16 cellular contexts compared by ENCODE assay signal in the genomic region with DNA sequence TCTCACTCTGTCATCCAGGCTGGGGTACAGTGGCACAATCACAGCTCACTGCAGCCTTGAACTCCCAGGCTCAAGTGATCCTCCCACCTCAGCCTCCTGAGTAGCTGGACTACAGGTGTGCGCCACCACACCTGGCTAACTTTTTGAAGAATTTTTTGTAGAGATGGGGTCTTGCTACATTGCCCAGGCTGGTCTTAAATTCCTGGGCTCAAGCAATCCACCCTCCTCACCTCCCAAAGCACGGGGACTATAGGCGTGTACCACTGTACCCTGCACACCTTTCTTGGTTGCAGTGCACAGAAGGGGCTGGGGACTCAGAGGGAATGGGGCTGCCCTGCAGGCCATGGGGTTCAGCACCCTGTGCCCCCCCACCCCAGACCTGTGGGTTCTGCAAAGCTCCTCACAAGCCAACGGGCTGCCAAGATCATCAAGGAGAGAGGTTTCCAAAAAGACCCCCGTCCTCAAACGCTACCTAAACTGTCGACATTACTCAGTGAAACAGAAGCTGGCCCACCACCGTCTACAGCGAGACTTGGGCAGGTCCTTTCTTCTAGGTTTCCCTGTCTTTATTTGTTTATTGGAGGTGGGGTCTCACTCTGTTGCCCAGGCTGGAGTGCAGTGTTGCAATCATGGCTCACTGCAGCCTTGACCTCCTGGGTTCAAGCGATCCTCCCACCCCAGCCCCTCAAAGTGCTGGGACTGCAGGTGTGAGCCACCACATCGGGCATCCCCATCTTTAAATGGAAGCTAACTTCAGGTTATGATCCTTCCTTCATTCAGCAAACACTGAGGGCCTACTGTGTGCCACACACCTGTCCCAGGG. TPM values are rescaled to one million over a fixed set of nuclear protein-coding genes. Genes with fewer than 3 reads are reported as not detected.
DNase-seq lines count a peak whose midpoint lies in the region; ATAC-seq, FAIRE-seq and TF ChIP-seq lines count a peak whose summit lies in the region.
"Had no signal": no experiment of that assay in that cellular context is flagged by ENCODE, and none has a peak within 500 bp of the region (broad histone marks: within the 10 kb centered on the region; RNA-seq: fewer than 3 reads in every experiment).

No MANE protein-coding gene starts in this region.

- no peaks in the 10 kb centered on the region for H3K79me1 ChIP-seq in neuronal stem cell (ENCODE audit: low read depth, low read length)

- H3K9me2 ChIP-seq in PC-9 (ENCODE audit: insufficient read depth): no peaks in the 10 kb centered on the region

- CTCF ChIA-PET in HepG2 (lab: Yijun Ruan, JAX; ENCODE audit: low intra/inter-chr PET ratio, low total read pairs) (no interaction called here), K562 (lab: Yijun Ruan, JAX; ENCODE audit: low intra/inter-chr PET ratio) (no interaction called here), PC-9 (lab: Charles Lee) (no interaction called here)

- 50% methylated on average over 7 of the region's 11 CpGs for WGBS in HepG2 (ENCODE audit: low lambda C conversion rate)
- 81% methylated on average over 8 of the region's 11 CpGs for WGBS in right lobe of liver (ENCODE audit: insufficient coverage, low coverage, low lambda C conversion rate, missing lambda C conversion rate)
- 44% methylated on average over 11 of the region's 11 CpGs for WGBS in K562 (ENCODE audit: insufficient coverage, low coverage, missing lambda C conversion rate)
- no CpG with 5 or more reads among the region's 11 CpGs for WGBS in neuronal stem cell (ENCODE audit: extremely low coverage in 2 of 2, insufficient read length in 2 of 2, insufficient replicate concordance in 1 of 2), 2 donors

- H3K36me3 ChIP-seq in HepG2 (replicated peaks in 1 of 2; ENCODE audit: control insufficient read depth in 1 of 2, insufficient read depth in 2 of 2, low read length in 2 of 2) (no peaks in the 10 kb centered on the region), right lobe of liver (no peaks in the 10 kb centered on the region), K562 (ENCODE audit: control insufficient read depth, insufficient read depth, low read length) (no peaks in the 10 kb centered on the region), neuronal stem cell (replicated peaks in 1 of 2; ENCODE audit: control insufficient read depth in 2 of 2, insufficient read depth in 2 of 2, low read length in 2 of 2) (no peaks in the 10 kb centered on the region), PC-9 (ENCODE audit: low read depth) (no peaks in the 10 kb centered on the region), SJCRH30 (no peaks in the 10 kb centered on the region)

- no peak overlapping the region for H3K18ac ChIP-seq in neuronal stem cell (ENCODE audit: low read length)

- H4K20me1 ChIP-seq in HepG2 (ENCODE audit: insufficient read depth, low read length): no peaks in the 10 kb centered on the region
- 0 out of 2 replicates have a peak, but pooled peaks cover 3% of the 10 kb centered on the region for H4K20me1 ChIP-seq in K562 (replicated peaks; ENCODE audit: control insufficient read depth, insufficient read depth, low read length)
- no peaks in the 10 kb centered on the region for H4K20me1 ChIP-seq in PC-9 (ENCODE audit: insufficient read depth)

- no peak overlapping the region for H3K9ac ChIP-seq in HepG2 (ENCODE audit: insufficient read depth, low read depth, low read length)
- no peak overlapping the region for H3K9ac ChIP-seq in K562 (ENCODE audit: insufficient read depth in 1 of 2, low read depth in 2 of 2, low read length in 2 of 2)
- H3K9ac ChIP-seq in neuronal stem cell (ENCODE audit: low read depth, low read length, poor library complexity): no peak overlapping the region

- H3K4me1 ChIP-seq in HepG2 (ENCODE audit: insufficient read depth, low read length): peaks cover 39% of the 10 kb centered on the region
- no peaks in the 10 kb centered on the region for H3K4me1 ChIP-seq in right lobe of liver
- H3K4me1 ChIP-seq in K562 (replicated peaks in 1 of 2; ENCODE audit: control insufficient read depth in 2 of 2, insufficient read depth in 2 of 2, low read length in 2 of 2): peaks cover 16 to 60% of the 10 kb centered on the region in 2 experiments; a peak in 4 of 5 replicates
- peaks cover 6 to 19% of the 10 kb centered on the region in 2 donors for H3K4me1 ChIP-seq in neuronal stem cell (ENCODE audit: control insufficient read depth in 2 of 2, insufficient read depth in 1 of 2, low read depth in 1 of 2, low read length in 2 of 2)
- H3K4me1 ChIP-seq in PC-9 (replicated peaks; ENCODE audit: insufficient read depth): no peaks in the 10 kb centered on the region
- peaks cover 10% of the 10 kb centered on the region; the same call in 1 of the 2 replicates for H3K4me1 ChIP-seq in SJCRH30
- H3K4me1 ChIP-seq: Caco-2 had no signal

- ATAC-seq in HepG2 (no peak), right lobe of liver (no peak), K562 (no peak)

- no peak overlapping the region for H2BK5ac ChIP-seq in neuronal stem cell (ENCODE audit: low read length)

- POLR2A ChIA-PET in HepG2 (lab: Yijun Ruan, JAX): no interaction called here
- POLR2A ChIA-PET in K562 (lab: Yijun Ruan, JAX): no interaction called here
- POLR2A ChIA-PET in PC-9 (lab: Charles Lee; ENCODE audit: unreplicated experiment): no interaction called here

- peak overlapping the region; percentile 41 for H2BK12ac ChIP-seq in neuronal stem cell (ENCODE audit: low read length)

- no peaks in the 10 kb centered on the region for H3F3A ChIP-seq in PC-9 (ENCODE audit: insufficient read depth, low read depth)

- H2AFZ ChIP-seq in HepG2 (ENCODE audit: low read length) (no peak overlapping the region), K562 (ENCODE audit: low read depth, low read length) (no peak overlapping the region), neuronal stem cell (ENCODE audit: low read length) (no peak overlapping the region), PC-9 (no peak overlapping the region)

- no peak for TF ChIP-seq RAD21 in HepG2 (CRISPR knock-in tag; IDR thresholded peaks at IDR 0.05)
- no peak for TF ChIP-seq RAD21 in K562 (CRISPR knock-in tag; conservative IDR thresholded peaks at IDR 0.05 in 1 of 2, IDR thresholded peaks at IDR 0.05 in 1 of 2)

- H3K4me3 ChIP-seq in HepG2 (replicated peaks in 1 of 3; ENCODE audit: insufficient read depth in 1 of 3, low read depth in 2 of 3, low read length in 3 of 3) (no peak overlapping the region), right lobe of liver (no peak overlapping the region), K562 (no peak overlapping the region), neuronal stem cell (ENCODE audit: low read length in 2 of 2) (no peak overlapping the region), PC-9 (no peak overlapping the region), SJCRH30 (no peak overlapping the region)

- intact Hi-C loops in HepG2 (cut with micrococcal nuclease; ENCODE audit: unreplicated experiment) (no loop called here), right lobe of liver (cut with DNase I) (no loop called here), K562 (cut with micrococcal nuclease) (loop anchor here (10.0 kb wide), 1 partner anchor 61 kb away; no protein-coding TSS in a partner anchor), PC-9 (cut with micrococcal nuclease; ENCODE audit: unreplicated experiment) (no loop called here)

- H3K9me3 ChIP-seq in HepG2 (ENCODE audit: low read length) (no peaks in the 10 kb centered on the region), right lobe of liver (no peaks in the 10 kb centered on the region), K562 (replicated peaks; ENCODE audit: control insufficient read depth, insufficient read depth, low read depth, low read length) (no peaks in the 10 kb centered on the region), neuronal stem cell (replicated peaks in 1 of 2; ENCODE audit: control insufficient read depth in 2 of 2, insufficient read depth in 1 of 2, low read depth in 1 of 2, low read length in 2 of 2) (no peaks in the 10 kb centered on the region), PC-9 (ENCODE audit: insufficient read depth, low read depth) (no peaks in the 10 kb centered on the region), SJCRH30 (replicated peaks) (no peaks in the 10 kb centered on the region)
- H3K9me3 ChIP-seq: Caco-2 had no signal

- no peak for TF ChIP-seq CTCF in HepG2 (CRISPR knock-in tag; IDR thresholded peaks at IDR 0.05)
- TF ChIP-seq CTCF in right lobe of liver (IDR thresholded peaks at IDR 0.05): no peak
- no peak for TF ChIP-seq CTCF in K562 (IDR thresholded peaks at IDR 0.05 in 2 of 3, conservative IDR thresholded peaks at IDR 0.05 in 1 of 3; ENCODE audit: insufficient read depth in 2 of 3, low read depth in 1 of 3, low read length in 3 of 3)
- TF ChIP-seq CTCF in PC-9 (conservative IDR thresholded peaks at IDR 0.05): no peak

- H3K9me1 ChIP-seq in K562 (ENCODE audit: control insufficient read depth, insufficient read depth, low read length): no peaks in the 10 kb centered on the region

- no peak overlapping the region for H2BK15ac ChIP-seq in neuronal stem cell (ENCODE audit: low read length)

- H3K4me2 ChIP-seq in HepG2 (ENCODE audit: low read depth, low read length) (no peak overlapping the region), K562 (ENCODE audit: insufficient read depth, low read length) (no peak overlapping the region), neuronal stem cell (ENCODE audit: insufficient read depth, low read length, poor library complexity, severe bottlenecking) (no peak overlapping the region), PC-9 (no peak overlapping the region)

- no peak for TF ChIP-seq EP300 in HepG2 (IDR thresholded peaks at IDR 0.05; ENCODE audit: low read depth in 2 of 2, low read length in 2 of 2)
- TF ChIP-seq EP300 in HepG2 (CRISPR knock-in tag; IDR thresholded peaks at IDR 0.05; ENCODE audit: borderline replicate concordance): no peak
- TF ChIP-seq EP300 in K562 (IDR thresholded peaks at IDR 0.05; ENCODE audit: low read length): no peak

- no peak overlapping the region for H4K91ac ChIP-seq in neuronal stem cell (ENCODE audit: low read depth, low read length, poor library complexity)

- no peak overlapping the region for H3K27ac ChIP-seq in HepG2 (ENCODE audit: extremely low read length, insufficient read depth, low read length)
- H3K27ac ChIP-seq in right lobe of liver: no peak overlapping the region
- no peak overlapping the region for H3K27ac ChIP-seq in K562 (ENCODE audit: extremely low read depth, low read depth, low read length)
- H3K27ac ChIP-seq in neuronal stem cell (replicated peaks; ENCODE audit: low read length): no peak overlapping the region
- no peak overlapping the region for H3K27ac ChIP-seq in PC-9
- no peak overlapping the region for H3K27ac ChIP-seq in SJCRH30

- H3K79me2 ChIP-seq in HepG2 (ENCODE audit: insufficient read depth, low read length): no peaks in the 10 kb centered on the region
- no peaks in the 10 kb centered on the region for H3K79me2 ChIP-seq in K562 (ENCODE audit: control insufficient read depth, insufficient read depth, low read length)
- H3K79me2 ChIP-seq in PC-9 (ENCODE audit: low read depth): no peaks in the 10 kb centered on the region

- no peak for FAIRE-seq in HepG2 (lab: Jason Lieb, UNC)
- FAIRE-seq in K562 (lab: Jason Lieb, UNC): no peak
- FAIRE-seq: GM19239, H1 had no signal

- H2BK120ac ChIP-seq in neuronal stem cell (ENCODE audit: low read depth, low read length): no peak overlapping the region

- no TSS peak for BruUV-seq in HepG2 (replicated peaks; lab: Mats Ljungman, UMichigan)
- no TSS peak for BruUV-seq in K562 (replicated peaks; lab: Mats Ljungman, UMichigan)
- BruUV-seq in PC-9 (replicated peaks; lab: Mats Ljungman, UMichigan): no TSS peak

- no peak overlapping the region for H3K23ac ChIP-seq in neuronal stem cell (ENCODE audit: low read depth, low read length, poor library complexity)

- TF ChIP-seq POLR2A in HepG2 (IDR thresholded peaks at IDR 0.05; ENCODE audit: insufficient read depth in 1 of 2, low read depth in 2 of 2, low read length in 2 of 2): no peak
- no peak for TF ChIP-seq POLR2A in right lobe of liver (IDR thresholded peaks at IDR 0.05)
- no peak for TF ChIP-seq POLR2A in K562 (conservative IDR thresholded peaks at IDR 0.05)

- H2AK5ac ChIP-seq in neuronal stem cell (ENCODE audit: low read depth, low read length): no peak overlapping the region

- H3K14ac ChIP-seq in neuronal stem cell (ENCODE audit: low read length): no peak overlapping the region

- H3K27me3 ChIP-seq in HepG2 (ENCODE audit: control insufficient read depth in 1 of 2, insufficient read depth in 2 of 2, low read length in 2 of 2) (peaks cover 6 to 62% of the 10 kb centered on the region in 2 experiments), right lobe of liver (no peaks in the 10 kb centered on the region), K562 (ENCODE audit: control insufficient read depth in 2 of 2, insufficient read depth in 2 of 2, low read length in 2 of 2) (peaks cover 0 to 9% of the 10 kb centered on the region in 2 experiments; a peak in 2 of 5 replicates), neuronal stem cell (ENCODE audit: control insufficient read depth in 3 of 3, insufficient read depth in 3 of 3, low read depth in 1 of 3, low read length in 3 of 3) (peaks cover 0 to 7% (median 0%) of the 10 kb centered on the region in 3 experiments), PC-9 (ENCODE audit: insufficient read depth, low read depth) (peaks cover 69% of the 10 kb centered on the region), SJCRH30 (peaks cover 7% of the 10 kb centered on the region; the same call in 1 of the 2 replicates)

- no peak overlapping the region for H3K4ac ChIP-seq in neuronal stem cell (ENCODE audit: low read length)

- in situ Hi-C loops in HepG2 (cut with HindIII; ENCODE audit: extremely low pct_ligation_motif_present, low pct_unique_long_range_greater_than_20kb) (no loop called here), K562 (cut with MboI) (no loop called here)

- H4K8ac ChIP-seq in neuronal stem cell (ENCODE audit: low read depth, low read length): no peak overlapping the region

- no peak for DNase-seq in HepG2 (ENCODE audit: low spot score)
- DNase-seq in right lobe of liver: no peak
- no peak for DNase-seq in K562 (ENCODE audit: extremely low read depth in 1 of 4, low spot score in 3 of 4)
- DNase-seq in neuronal stem cell (ENCODE audit: low spot score): no peak
- DNase-seq in PC-9: no peak
- no peak for DNase-seq in SJCRH30
- DNase-seq in GDM1 (lab: John Stamatoyannopoulos, UW): no peak
- DNase-seq: ACHN; CD8-positive, alpha-beta memory T cell; DND-41; GF-D8; HCEC 1CT; IMR-90 had no signal

RNA-seq across cellular contexts. Expression of a gene that starts 26.6 kb away (rescaled TPM):
- total RNA-seq in HepG2 (2016; rRNA removed; fragmentation: Illumina TruSeq; extraction: Trizol) (0.13 and 0.18 TPM in 2 replicates), right lobe of liver (10 to 100 TPM in 1 of 6 experiments, 1 to 10 TPM in 5; 5.4 to 13.0 (median 7.5) TPM), K562 (2014; rRNA removed) (0.23 and 0.45 TPM in 2 replicates), K562 (2014; rRNA removed; fragmentation: Illumina TruSeq; extraction: Trizol) (0.04 and 0.06 TPM in 2 replicates), K562 (2015; rRNA removed; fragmentation: Illumina TruSeq; extraction: Trizol) (0.08 and 0.18 TPM in 2 replicates), K562 (2021) (0.45 and 0.64 TPM in 2 replicates), PC-9 (2021) (0.09 and 0.13 TPM in 2 replicates)
- 0.10 TPM in 1 of 2 replicates, not detected in the other for total RNA-seq in HepG2 (2016; cell fraction: cytosol; rRNA removed; fragmentation: Illumina TruSeq; extraction: Trizol; ENCODE audit: low read depth)
- 0.21 and 0.28 TPM in 2 replicates for total RNA-seq in HepG2 (2016; cell fraction: insoluble cytoplasmic fraction; rRNA removed; fragmentation: Illumina TruSeq; extraction: Trizol)
- total RNA-seq in HepG2 (2016; cell fraction: membrane; rRNA removed; fragmentation: Illumina TruSeq; extraction: Trizol): 0.10 and 0.12 TPM in 2 replicates
- total RNA-seq in HepG2 (2016; cell fraction: nucleus; rRNA removed; fragmentation: Illumina TruSeq; extraction: Trizol): 0.13 and 0.19 TPM in 2 replicates
- polyA plus RNA-seq in HepG2 (2011; rRNA removed) (0.13 and 1.5 TPM in 2 replicates), K562 (2011; rRNA removed) (0.13 and 0.41 TPM in 2 replicates), K562 (2014; fragmentation: Illumina TruSeq; extraction: Trizol) (0.06 and 0.28 TPM in 2 replicates), K562 (2014; fragmentation: Nextera tagmentation; extraction: Ambion mirVana) (not detected), K562 (2014; rRNA removed) (0.11 and 0.33 TPM in 2 replicates)
- 0.32 and 1.0 TPM in 2 replicates for polyA plus RNA-seq in HepG2 (2011; cell fraction: cytosol; rRNA removed)
- 0.48 and 1.6 TPM in 2 replicates for polyA plus RNA-seq in HepG2 (2011; cell fraction: nucleus; rRNA removed)
- polyA plus RNA-seq in HepG2 (2012): 0.28 and 1.0 TPM in 2 replicates
- 0.03 and 0.05 TPM in 2 replicates for polyA plus RNA-seq in HepG2 (2016; cell fraction: cytosol; fragmentation: Illumina TruSeq; extraction: Trizol; ENCODE audit: low read depth)
- polyA plus RNA-seq in HepG2 (2016; cell fraction: insoluble cytoplasmic fraction; fragmentation: Illumina TruSeq; extraction: Trizol; ENCODE audit: low read depth): 0.22 and 0.29 TPM in 2 replicates
- polyA plus RNA-seq in HepG2 (2016; cell fraction: membrane; fragmentation: Illumina TruSeq; extraction: Trizol; ENCODE audit: low read depth): 0.09 and 0.12 TPM in 2 replicates
- 0.27 and 0.31 TPM in 2 replicates for polyA plus RNA-seq in HepG2 (2016; cell fraction: nucleus; fragmentation: Illumina TruSeq; extraction: Trizol; ENCODE audit: insufficient read depth, low read depth)
- 0.21 and 0.50 TPM in 2 replicates for polyA minus RNA-seq in HepG2 (2011; rRNA and poly(A)+ RNA removed; ENCODE audit: low replicate concordance)
- polyA minus RNA-seq in HepG2 (2011; cell fraction: cytosol; rRNA and poly(A)+ RNA removed): 0.18 and 1.1 TPM in 2 replicates
- polyA minus RNA-seq in HepG2 (2011; cell fraction: nucleus; rRNA and poly(A)+ RNA removed): 0.13 and 0.50 TPM in 2 replicates
- total RNA-seq in K562 (2011; cell fraction: chromatin; rRNA removed; ENCODE audit: low replicate concordance): 0.25 TPM in 1 of 2 replicates, not detected in the other
- 0.39 and 0.67 TPM in 2 replicates for total RNA-seq in K562 (2011; cell fraction: nucleolus; rRNA removed)
- total RNA-seq in K562 (2011; cell fraction: nucleoplasm; rRNA removed): 0.07 and 0.31 TPM in 2 replicates
- polyA plus RNA-seq in K562 (2011; cell fraction: cytosol; rRNA removed): 0.44 and 0.81 TPM in 2 replicates
- polyA plus RNA-seq in K562 (2011; cell fraction: nucleus; rRNA removed): 0.26 and 0.31 TPM in 2 replicates
- polyA plus RNA-seq in K562 (2012): 0.35 and 0.39 TPM in 2 replicates
- 0.07 and 0.15 TPM in 2 replicates for polyA minus RNA-seq in K562 (2011; rRNA and poly(A)+ RNA removed)
- 0.38 and 1.0 TPM in 2 replicates for polyA minus RNA-seq in K562 (2011; cell fraction: cytosol; rRNA and poly(A)+ RNA removed)
- polyA minus RNA-seq in K562 (2011; cell fraction: nucleus; rRNA and poly(A)+ RNA removed): 0.13 and 0.44 TPM in 2 replicates
- polyA plus RNA-seq in neuronal stem cell (2013, experiment 1 of 2): 15.6 TPM
- polyA plus RNA-seq in neuronal stem cell (2013, experiment 2 of 2): 16.3 TPM
- total RNA-seq in SJCRH30 (2014; rRNA removed; shearing (Covaris generic)): 1.3 and 1.7 TPM in 2 replicates
